In the genomic region with DNA sequence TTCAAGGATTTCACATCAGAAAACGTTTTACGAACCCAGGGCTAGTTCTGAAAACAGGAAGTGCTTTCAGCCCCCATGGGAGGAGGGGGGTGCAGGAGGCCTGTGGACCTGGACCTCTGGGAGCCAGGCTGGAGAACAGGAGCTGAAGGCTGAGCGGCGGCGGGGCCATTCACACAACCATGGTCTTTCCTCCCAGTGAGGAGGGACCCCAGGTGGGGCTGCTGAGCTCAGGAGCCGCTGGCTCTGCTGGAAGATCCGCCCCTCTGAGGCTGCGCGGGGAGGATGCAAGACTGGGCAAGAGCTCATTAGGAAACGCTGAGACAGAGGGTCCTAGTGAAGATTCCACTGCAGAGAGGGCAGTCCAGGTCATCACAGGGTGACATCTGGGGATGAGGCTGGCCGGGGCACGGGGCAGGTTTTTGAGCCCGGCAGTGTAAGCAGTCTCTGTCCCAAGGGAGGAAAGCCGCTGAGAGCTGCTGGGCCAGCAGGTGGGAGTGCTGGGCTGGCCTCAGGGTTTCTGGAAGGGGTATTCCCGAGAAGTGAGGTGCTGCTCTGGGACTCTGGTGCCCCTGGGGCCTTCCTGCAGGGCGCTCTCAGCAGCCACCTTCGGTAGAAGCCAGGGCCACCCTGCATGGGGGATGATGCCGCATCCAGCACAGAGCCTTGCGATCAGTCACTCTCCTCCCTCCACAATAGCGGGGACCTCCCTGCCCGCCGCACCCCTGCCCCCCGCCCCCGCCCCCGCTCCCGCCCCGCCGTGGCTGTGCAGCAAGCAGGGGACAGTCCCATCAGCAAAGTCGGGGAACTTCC, we compare ENCODE assay signal across 8 cellular contexts. TPM values are rescaled to one million over a fixed set of nuclear protein-coding genes. Genes with fewer than 3 reads are reported as not detected.
A peak's percentile ranks its signal among the peaks of the same experiment; 100 is the strongest.
DNase-seq lines count a peak whose midpoint lies in the region; ATAC-seq, FAIRE-seq and TF ChIP-seq lines count a peak whose summit lies in the region.

No MANE protein-coding gene starts in this region.

- POLR2A ChIA-PET in OCI-LY7 (lab: Charles Lee) = interaction anchor here (0.7 to 3.8 kb wide), 4 partner anchors 9 to 85 kb away, joined by 3 to 17 read pairs (median 6); no protein-coding TSS in a partner anchor
- POLR2A ChIA-PET in K562 (lab: Yijun Ruan, JAX) = interaction anchor here (0.7 kb wide), 1 partner anchor 10 kb away, joined by 3 read pairs; no protein-coding TSS in a partner anchor

- TF ChIP-seq EP300 in K562 (IDR thresholded peaks at IDR 0.05; ENCODE audit: low read length) = no peak
- TF ChIP-seq EP300 in suprapubic skin (IDR thresholded peaks at IDR 0.05) = no peak

- H3K9me2 ChIP-seq in GM23248 (ENCODE audit: insufficient read depth) (no peaks in the 10 kb centered on the region), OCI-LY7 (ENCODE audit: insufficient read depth, low read length) (no peaks in the 10 kb centered on the region)

- ATAC-seq in K562 (peak; percentile 21; the same call in 1 of the 3 replicates), lower lobe of right lung (peak; percentile 5 to 46)

- BruUV-seq in OCI-LY7 (replicated peaks; lab: Mats Ljungman, UMichigan) (no TSS peak), K562 (replicated peaks; lab: Mats Ljungman, UMichigan) (no TSS peak), mammary epithelial cell (replicated peaks; lab: Mats Ljungman, UMichigan) (no TSS peak)

- H3K9me3 ChIP-seq in GM23248 (ENCODE audit: low read depth) (no peaks in the 10 kb centered on the region), OCI-LY7 (ENCODE audit: low read length) (no peaks in the 10 kb centered on the region), K562 (replicated peaks; ENCODE audit: control insufficient read depth, insufficient read depth, low read depth, low read length) (no peaks in the 10 kb centered on the region), lower lobe of right lung (no peaks in the 10 kb centered on the region), suprapubic skin (no peaks in the 10 kb centered on the region), mammary epithelial cell (replicated peaks; ENCODE audit: insufficient read depth, low read length) (no peaks in the 10 kb centered on the region)

- H3K9me1 ChIP-seq in K562 (ENCODE audit: control insufficient read depth, insufficient read depth, low read length) = no peaks in the 10 kb centered on the region

- DNase-seq in DMS79 (lab: John Stamatoyannopoulos, UW) = peak; percentile 7
- peak; percentile 19 for DNase-seq in GM23248
- peak; percentile 71 for DNase-seq in OCI-LY7 (ENCODE audit: low spot score)
- no peak for DNase-seq in K562 (ENCODE audit: extremely low read depth in 1 of 4, low spot score in 3 of 4)
- peak; percentile 60 for DNase-seq in lower lobe of right lung
- DNase-seq in suprapubic skin (ENCODE audit: low spot score in 2 of 2) = peak in 1 of 2 donors; percentile 80
- no peak for DNase-seq in mammary epithelial cell
- no peak for DNase-seq in caudate nucleus (lab: John Stamatoyannopoulos, UW)

- no peak overlapping the region for H3K4me2 ChIP-seq in GM23248 (ENCODE audit: unreplicated experiment)
- peak overlapping the region; percentile 86 for H3K4me2 ChIP-seq in OCI-LY7 (ENCODE audit: low read length)
- H3K4me2 ChIP-seq in K562 (ENCODE audit: insufficient read depth, low read length) = no peak overlapping the region
- H3K4me2 ChIP-seq in mammary epithelial cell (ENCODE audit: insufficient read depth, low read depth, low read length) = no peak overlapping the region

- H3K79me2 ChIP-seq in GM23248 (ENCODE audit: insufficient read depth) (no peaks in the 10 kb centered on the region), OCI-LY7 (ENCODE audit: insufficient read depth, low read depth, low read length) (peaks cover 3% of the 10 kb centered on the region; the same call in 1 of the 2 replicates), K562 (ENCODE audit: control insufficient read depth, insufficient read depth, low read length) (no peaks in the 10 kb centered on the region), mammary epithelial cell (ENCODE audit: insufficient read depth, low read length) (no peaks in the 10 kb centered on the region)

- TF ChIP-seq CTCF in OCI-LY7 (conservative IDR thresholded peaks at IDR 0.05; ENCODE audit: low read length) (0 out of 2 replicates have a peak, but pooled peaks have one; percentile 45), K562 (IDR thresholded peaks at IDR 0.05 in 2 of 3, conservative IDR thresholded peaks at IDR 0.05 in 1 of 3; ENCODE audit: insufficient read depth in 2 of 3, low read depth in 1 of 3, low read length in 3 of 3) (0 out of 6 replicates have a peak, but pooled peaks of 1 of the 3 experiments have one; percentile 6), lower lobe of right lung (IDR thresholded peaks at IDR 0.05) (no peak), suprapubic skin (IDR thresholded peaks at IDR 0.05) (no peak), mammary epithelial cell (conservative IDR thresholded peaks at IDR 0.05 in 1 of 2, IDR thresholded peaks at IDR 0.05 in 1 of 2; ENCODE audit: extremely low read depth in 1 of 2, insufficient read depth in 1 of 2, low read depth in 1 of 2, low read length in 2 of 2) (no peak)

- H4K20me1 ChIP-seq in GM23248 (ENCODE audit: insufficient read depth) (no peaks in the 10 kb centered on the region), OCI-LY7 (ENCODE audit: insufficient read depth, low read length) (no peaks in the 10 kb centered on the region), K562 (replicated peaks; ENCODE audit: control insufficient read depth, insufficient read depth, low read length) (no peaks in the 10 kb centered on the region), mammary epithelial cell (ENCODE audit: insufficient read depth, low read length) (no peaks in the 10 kb centered on the region)

- H3K4me1 ChIP-seq in GM23248 (ENCODE audit: insufficient read depth) (no peaks in the 10 kb centered on the region), OCI-LY7 (ENCODE audit: insufficient read depth, low read length, poor library complexity, severe bottlenecking) (peaks cover 46% of the 10 kb centered on the region), K562 (replicated peaks in 1 of 2; ENCODE audit: control insufficient read depth in 2 of 2, insufficient read depth in 2 of 2, low read length in 2 of 2) (no peaks in the 10 kb centered on the region), lower lobe of right lung (peaks cover 11% of the 10 kb centered on the region), suprapubic skin (peaks cover 41% of the 10 kb centered on the region), mammary epithelial cell (ENCODE audit: insufficient read depth, low read length) (no peaks in the 10 kb centered on the region)

- dilution Hi-C loops in mammary epithelial cell (cut with HindIII; ENCODE audit: low sequenced_read_pairs) = no loop called here

- intact Hi-C loops in OCI-LY7 (cut with micrococcal nuclease; ENCODE audit: unreplicated experiment) = loop anchor here (2.0 to 10.0 kb wide), 3 partner anchors 61 to 555 kb away; no protein-coding TSS in a partner anchor
- intact Hi-C loops in K562 (cut with micrococcal nuclease) = no loop called here
- intact Hi-C loops in lower lobe of right lung (cut with DNase I) = no loop called here
- intact Hi-C loops in mammary epithelial cell (cut with micrococcal nuclease) = loop anchor here (1.0 kb wide), 1 partner anchor 91 kb away; no protein-coding TSS in a partner anchor

- CTCF ChIA-PET in OCI-LY7 (lab: Charles Lee; ENCODE audit: unreplicated experiment) = interaction anchor here (0.6 to 1.3 kb wide), 7 partner anchors 9 to 86 kb away, joined by 3 to 5 read pairs (median 4); no protein-coding TSS in a partner anchor
- CTCF ChIA-PET in K562 (lab: Yijun Ruan, JAX; ENCODE audit: low intra/inter-chr PET ratio) = no interaction called here
- CTCF ChIA-PET in mammary epithelial cell (lab: Charles Lee; ENCODE audit: low non-redundant PET) = no interaction called here

- no peaks in the 10 kb centered on the region for H3F3A ChIP-seq in GM23248 (ENCODE audit: insufficient read depth)

- TF ChIP-seq RAD21 in K562 (CRISPR knock-in tag; conservative IDR thresholded peaks at IDR 0.05 in 1 of 2, IDR thresholded peaks at IDR 0.05 in 1 of 2) = no peak

- H3K27me3 ChIP-seq in GM23248 (replicated peaks; ENCODE audit: insufficient read depth) = no peaks in the 10 kb centered on the region; the same call in 1 of the 2 replicates
- H3K27me3 ChIP-seq in K562 (ENCODE audit: control insufficient read depth in 2 of 2, insufficient read depth in 2 of 2, low read length in 2 of 2) = peaks cover 28 to 51% of the 10 kb centered on the region in 2 experiments; a peak in 4 of 5 replicates
- no peaks in the 10 kb centered on the region for H3K27me3 ChIP-seq in lower lobe of right lung (ENCODE audit: low read depth)
- H3K27me3 ChIP-seq in suprapubic skin = no peaks in the 10 kb centered on the region
- H3K27me3 ChIP-seq in mammary epithelial cell (ENCODE audit: insufficient read depth, low read length) = peaks cover 3% of the 10 kb centered on the region

- TF ChIP-seq POLR2A in K562 (conservative IDR thresholded peaks at IDR 0.05) (no peak), suprapubic skin (IDR thresholded peaks at IDR 0.05) (no peak)

- H3K9ac ChIP-seq in GM23248 = no peak overlapping the region
- no peak overlapping the region for H3K9ac ChIP-seq in K562 (ENCODE audit: insufficient read depth in 1 of 2, low read depth in 2 of 2, low read length in 2 of 2)
- no peak overlapping the region for H3K9ac ChIP-seq in mammary epithelial cell (ENCODE audit: insufficient read depth, low read length)

- in situ Hi-C loops in GM23248 (cut with MboI) = no loop called here
- in situ Hi-C loops in K562 (cut with MboI) = no loop called here
- in situ Hi-C loops in mammary epithelial cell (cut with MboI; ENCODE audit: low sequenced_read_pairs in 2 of 2) = no loop called here

- H3K36me3 ChIP-seq in GM23248 (ENCODE audit: low read depth) (no peaks in the 10 kb centered on the region), OCI-LY7 (ENCODE audit: insufficient read depth, low read length) (no peaks in the 10 kb centered on the region), K562 (ENCODE audit: control insufficient read depth, insufficient read depth, low read length) (no peaks in the 10 kb centered on the region), lower lobe of right lung (peaks cover 6% of the 10 kb centered on the region), suprapubic skin (no peaks in the 10 kb centered on the region), mammary epithelial cell (ENCODE audit: insufficient read depth, low read length) (no peaks in the 10 kb centered on the region)

- no peak overlapping the region for H3K4me3 ChIP-seq in GM23248
- H3K4me3 ChIP-seq in OCI-LY7 (ENCODE audit: low read depth, low read length, poor library complexity, severe bottlenecking) = peak overlapping the region; percentile 59
- H3K4me3 ChIP-seq in K562 = no peak overlapping the region
- peak overlapping the region; percentile 53 for H3K4me3 ChIP-seq in lower lobe of right lung
- H3K4me3 ChIP-seq in suprapubic skin = peak overlapping the region; percentile 37
- no peak overlapping the region for H3K4me3 ChIP-seq in mammary epithelial cell (replicated peaks in 1 of 3; ENCODE audit: insufficient read depth in 1 of 3, low read depth in 2 of 3, low read length in 3 of 3)

- 21 to 22% methylated on average over 16 to 25 of the region's 29 CpGs for WGBS in GM23248 (ENCODE audit: low coverage in 1 of 2, low lambda C conversion rate in 2 of 2, missing lambda C conversion rate in 2 of 2), 2 experiments
- WGBS in K562 (ENCODE audit: insufficient coverage, low coverage, missing lambda C conversion rate) = 2% methylated on average over 16 of the region's 29 CpGs
- WGBS in suprapubic skin = 39% methylated on average over 14 of the region's 29 CpGs
- WGBS in mammary epithelial cell (ENCODE audit: low coverage, missing lambda C conversion rate) = 48% methylated on average over 11 of the region's 29 CpGs

- H3K27ac ChIP-seq in GM23248 (no peak overlapping the region), OCI-LY7 (ENCODE audit: low read depth, low read length, poor library complexity, severe bottlenecking) (peak overlapping the region; percentile 93), K562 (ENCODE audit: extremely low read depth, low read depth, low read length) (no peak overlapping the region), lower lobe of right lung (peak overlapping the region; percentile 56), suprapubic skin (peak overlapping the region; percentile 42), mammary epithelial cell (ENCODE audit: insufficient read depth, low read depth, low read length) (no peak overlapping the region), caudate nucleus (ENCODE audit: low read depth, low read length) (no peak overlapping the region)

- no peak for FAIRE-seq in K562 (lab: Jason Lieb, UNC)

- H2AFZ ChIP-seq in GM23248 (no peak overlapping the region), OCI-LY7 (ENCODE audit: low read length) (peak overlapping the region; percentile 80), K562 (ENCODE audit: low read depth, low read length) (peak overlapping the region; percentile 3; the same call in 1 of the 2 replicates), mammary epithelial cell (ENCODE audit: low read depth, low read length) (no peak overlapping the region)

RNA-seq across cellular contexts. Expression of gene MX2, which starts 7.5 kb away (rescaled TPM):
- 0.54 and 2.8 TPM in 2 replicates for total RNA-seq in GM23248 (2014; rRNA removed; shearing (Covaris generic))
- 0.46 and 0.85 TPM in 2 replicates for polyA plus RNA-seq in GM23248 (2016; fragmentation: Nextera tagmentation; extraction: Ambion mirVana)
- total RNA-seq in OCI-LY7 (2014; rRNA removed; shearing (Covaris generic)) = 7.3 and 10.4 TPM in 2 replicates
- total RNA-seq in OCI-LY7 (2022) = 3.5 and 4.5 TPM in 2 replicates
- total RNA-seq in K562 (2011; cell fraction: chromatin; rRNA removed; ENCODE audit: low replicate concordance) = 0.65 TPM in 1 of 2 replicates, not detected in the other
- 0.79 TPM in 1 of 2 replicates, not detected in the other for total RNA-seq in K562 (2011; cell fraction: nucleolus; rRNA removed)
- not detected in 2 replicates for total RNA-seq in K562 (2011; cell fraction: nucleoplasm; rRNA removed)
- total RNA-seq in K562 (2014; rRNA removed) = 0.36 and 1.1 TPM in 2 replicates
- total RNA-seq in K562 (2014; rRNA removed; fragmentation: Illumina TruSeq; extraction: Trizol) = 0.26 and 0.73 TPM in 2 replicates
- total RNA-seq in K562 (2015; rRNA removed; fragmentation: Illumina TruSeq; extraction: Trizol) = 0.57 and 0.58 TPM in 2 replicates
- total RNA-seq in K562 (2021) = 0.95 and 1.0 TPM in 2 replicates
- polyA plus RNA-seq in K562 (2011; rRNA removed) = not detected in 2 replicates
- 0.03 TPM in 1 of 2 replicates, not detected in the other for polyA plus RNA-seq in K562 (2011; cell fraction: cytosol; rRNA removed)
- 0.04 TPM in 1 of 2 replicates, not detected in the other for polyA plus RNA-seq in K562 (2011; cell fraction: nucleus; rRNA removed)
- polyA plus RNA-seq in K562 (2012) = 0.56 and 2.1 TPM in 2 replicates
- polyA plus RNA-seq in K562 (2014; fragmentation: Illumina TruSeq; extraction: Trizol) = 0.65 and 0.69 TPM in 2 replicates
- polyA plus RNA-seq in K562 (2014; fragmentation: Nextera tagmentation; extraction: Ambion mirVana) = under 1 TPM; 0.10 to 0.18 TPM
- polyA plus RNA-seq in K562 (2014; rRNA removed) = 0.21 and 0.59 TPM in 2 replicates
- not detected in 2 replicates for polyA minus RNA-seq in K562 (2011; rRNA and poly(A)+ RNA removed)
- not detected in 2 replicates for polyA minus RNA-seq in K562 (2011; cell fraction: cytosol; rRNA and poly(A)+ RNA removed)
- not detected in 2 replicates for polyA minus RNA-seq in K562 (2011; cell fraction: nucleus; rRNA and poly(A)+ RNA removed)
- 35.5 TPM for total RNA-seq in lower lobe of right lung
- 1 to 10 TPM; 3.2 to 6.1 (median 5.1) TPM for total RNA-seq in suprapubic skin
- not detected for total RNA-seq in mammary epithelial cell
- not detected for polyA plus RNA-seq in mammary epithelial cell
- polyA minus RNA-seq in mammary epithelial cell = not detected

RNA-seq across cellular contexts. Expression of gene FAM3B, which starts 52.7 kb away (rescaled TPM):
- not detected in 2 replicates for total RNA-seq in GM23248 (2014; rRNA removed; shearing (Covaris generic))
- polyA plus RNA-seq in GM23248 (2016; fragmentation: Nextera tagmentation; extraction: Ambion mirVana) = not detected in 2 replicates
- total RNA-seq in OCI-LY7 (2014; rRNA removed; shearing (Covaris generic)) = 0.19 TPM in 1 of 2 replicates, not detected in the other
- not detected in 2 replicates for total RNA-seq in OCI-LY7 (2022)
- not detected in 2 replicates for total RNA-seq in K562 (2011; cell fraction: chromatin; rRNA removed; ENCODE audit: low replicate concordance)
- total RNA-seq in K562 (2011; cell fraction: nucleolus; rRNA removed) = not detected in 2 replicates
- total RNA-seq in K562 (2011; cell fraction: nucleoplasm; rRNA removed) = not detected in 2 replicates
- not detected in 2 replicates for total RNA-seq in K562 (2014; rRNA removed)
- total RNA-seq in K562 (2014; rRNA removed; fragmentation: Illumina TruSeq; extraction: Trizol) = not detected in 2 replicates
- 0.18 and 0.19 TPM in 2 replicates for total RNA-seq in K562 (2015; rRNA removed; fragmentation: Illumina TruSeq; extraction: Trizol)
- total RNA-seq in K562 (2021) = not detected in 2 replicates
- not detected in 2 replicates for polyA plus RNA-seq in K562 (2011; rRNA removed)
- not detected in 2 replicates for polyA plus RNA-seq in K562 (2011; cell fraction: cytosol; rRNA removed)
- not detected in 2 replicates for polyA plus RNA-seq in K562 (2011; cell fraction: nucleus; rRNA removed)
- polyA plus RNA-seq in K562 (2012) = 0.20 and 0.28 TPM in 2 replicates
- polyA plus RNA-seq in K562 (2014; fragmentation: Illumina TruSeq; extraction: Trizol) = not detected in 2 replicates
- polyA plus RNA-seq in K562 (2014; fragmentation: Nextera tagmentation; extraction: Ambion mirVana) = under 1 TPM; 0.07 to 0.17 TPM
- 0.04 and 0.24 TPM in 2 replicates for polyA plus RNA-seq in K562 (2014; rRNA removed)
- not detected in 2 replicates for polyA minus RNA-seq in K562 (2011; rRNA and poly(A)+ RNA removed)
- not detected in 2 replicates for polyA minus RNA-seq in K562 (2011; cell fraction: cytosol; rRNA and poly(A)+ RNA removed)
- polyA minus RNA-seq in K562 (2011; cell fraction: nucleus; rRNA and poly(A)+ RNA removed) = not detected in 2 replicates
- total RNA-seq in lower lobe of right lung = 4.8 TPM
- total RNA-seq in suprapubic skin = 1 to 10 TPM in 3 of 4 donors, not detected in 1; 1.9 to 3.3 (median 3.1) TPM
- under 1 TPM in 1 of 2 donors, not detected in 1; 0.17 TPM for total RNA-seq in mammary epithelial cell
- polyA plus RNA-seq in mammary epithelial cell = not detected
- polyA minus RNA-seq in mammary epithelial cell = not detected

RNA-seq across cellular contexts. Expression of gene MX1, which starts 56.7 kb away (rescaled TPM):
- 1.6 and 1.9 TPM in 2 replicates for total RNA-seq in GM23248 (2014; rRNA removed; shearing (Covaris generic))
- 1.0 and 1.6 TPM in 2 replicates for polyA plus RNA-seq in GM23248 (2016; fragmentation: Nextera tagmentation; extraction: Ambion mirVana)
- total RNA-seq in OCI-LY7 (2014; rRNA removed; shearing (Covaris generic)) = 24.4 and 24.7 TPM in 2 replicates
- total RNA-seq in OCI-LY7 (2022) = 23.9 and 25.1 TPM in 2 replicates
- total RNA-seq in K562 (2011; cell fraction: chromatin; rRNA removed; ENCODE audit: low replicate concordance) = not detected in 2 replicates
- total RNA-seq in K562 (2011; cell fraction: nucleolus; rRNA removed) = not detected in 2 replicates
- total RNA-seq in K562 (2011; cell fraction: nucleoplasm; rRNA removed) = not detected in 2 replicates
- total RNA-seq in K562 (2014; rRNA removed) = 0.08 TPM in 1 of 2 replicates, not detected in the other
- total RNA-seq in K562 (2014; rRNA removed; fragmentation: Illumina TruSeq; extraction: Trizol) = not detected in 2 replicates
- total RNA-seq in K562 (2015; rRNA removed; fragmentation: Illumina TruSeq; extraction: Trizol) = 0.07 TPM in 1 of 2 replicates, not detected in the other
- 0.51 and 0.78 TPM in 2 replicates for total RNA-seq in K562 (2021)
- polyA plus RNA-seq in K562 (2011; rRNA removed) = 0.07 TPM in 1 of 2 replicates, not detected in the other
- not detected in 2 replicates for polyA plus RNA-seq in K562 (2011; cell fraction: cytosol; rRNA removed)
- polyA plus RNA-seq in K562 (2011; cell fraction: nucleus; rRNA removed) = 0.06 TPM in 1 of 2 replicates, not detected in the other
- polyA plus RNA-seq in K562 (2012) = 0.22 and 0.30 TPM in 2 replicates
- 0.15 TPM in 1 of 2 replicates, not detected in the other for polyA plus RNA-seq in K562 (2014; fragmentation: Illumina TruSeq; extraction: Trizol)
- polyA plus RNA-seq in K562 (2014; fragmentation: Nextera tagmentation; extraction: Ambion mirVana) = not detected
- polyA plus RNA-seq in K562 (2014; rRNA removed) = 0.34 TPM in 1 of 2 replicates, not detected in the other
- 0.14 TPM in 1 of 2 replicates, not detected in the other for polyA minus RNA-seq in K562 (2011; rRNA and poly(A)+ RNA removed)
- not detected in 2 replicates for polyA minus RNA-seq in K562 (2011; cell fraction: cytosol; rRNA and poly(A)+ RNA removed)
- not detected in 2 replicates for polyA minus RNA-seq in K562 (2011; cell fraction: nucleus; rRNA and poly(A)+ RNA removed)
- total RNA-seq in lower lobe of right lung = 211 TPM
- 10 to 100 TPM in 1 of 4 donors, 1 to 10 TPM in 3; 4.3 to 16.4 (median 8.5) TPM for total RNA-seq in suprapubic skin
- 10 to 100 TPM in 1 of 2 donors, 1 to 10 TPM in 1; 5.3 to 10.8 TPM for total RNA-seq in mammary epithelial cell
- polyA plus RNA-seq in mammary epithelial cell = 1.1 TPM
- 4.4 TPM for polyA minus RNA-seq in mammary epithelial cell

Comparison
In these comparisons a context has a peak if more than half of its experiments do, and no peak if none do; other contexts are left out.
1. DNase-seq: peak in DMS79 (single experiment), GM23248 (single experiment), OCI-LY7 (single experiment) and lower lobe of right lung (single experiment); none in K562 (0 of 4), mammary epithelial cell (single experiment) and caudate nucleus (0 of 61).
2. H2AFZ ChIP-seq: peak in OCI-LY7 (single experiment) and K562 (single experiment); none in GM23248 (single experiment) and mammary epithelial cell (single experiment).
3. H3K27ac ChIP-seq: peak in OCI-LY7 (single experiment), lower lobe of right lung (single experiment) and suprapubic skin (single experiment); none in GM23248 (single experiment), K562 (single experiment), mammary epithelial cell (single experiment) and caudate nucleus (single experiment).
4. H3K4me3 ChIP-seq: peak in OCI-LY7 (single experiment), lower lobe of right lung (single experiment) and suprapubic skin (single experiment); none in GM23248 (single experiment), K562 (single experiment) and mammary epithelial cell (0 of 3).
5. intact Hi-C loops: an anchor here in OCI-LY7 (2.0 to 10.0 kb wide) and mammary epithelial cell (1.0 kb wide); none called in K562 and lower lobe of right lung.